ENCODE assay signal across 8 cellular contexts in the genomic region with DNA sequence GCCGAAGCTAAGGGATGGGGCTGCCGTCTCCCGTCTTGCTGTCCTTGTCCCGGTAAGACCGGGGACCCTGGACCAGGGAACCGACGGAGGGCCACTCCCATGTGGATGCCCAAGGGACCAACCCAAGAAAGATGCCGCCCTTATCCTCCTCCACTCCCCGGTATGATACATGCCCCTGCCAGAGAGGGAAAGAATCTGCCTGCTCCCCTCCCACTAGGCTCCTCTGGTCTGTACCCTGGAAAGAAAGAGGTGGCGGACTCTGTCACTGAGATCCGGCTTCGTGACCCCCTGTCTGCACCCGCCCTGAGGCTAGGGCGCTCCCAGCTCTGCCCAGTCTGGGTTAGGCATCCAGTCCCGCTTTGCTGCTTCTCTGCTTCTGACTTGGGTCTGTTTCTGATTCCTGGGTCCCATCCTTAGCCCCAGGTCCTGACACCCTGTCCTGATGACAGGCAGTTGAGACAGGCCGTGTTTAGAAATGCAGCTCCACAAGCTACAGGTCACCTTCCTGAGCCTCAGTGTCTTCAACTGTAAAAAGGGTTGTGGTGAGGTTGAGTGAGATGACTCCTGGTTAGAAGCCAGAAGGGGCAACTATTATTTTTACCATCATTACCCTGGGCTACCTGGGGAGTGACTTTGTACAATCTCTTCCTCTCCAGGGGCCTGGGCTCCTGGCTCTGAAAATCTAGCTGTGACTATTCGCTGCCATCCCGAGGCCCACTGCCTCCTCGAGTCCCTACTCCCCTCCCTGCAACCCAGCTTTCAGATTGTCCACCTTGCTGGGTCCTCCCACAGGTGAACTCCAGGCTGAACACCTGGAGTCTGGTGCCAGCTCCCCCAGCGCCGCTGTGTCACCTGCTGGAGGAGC. TPM values are rescaled to one million over a fixed set of nuclear protein-coding genes. Genes with fewer than 3 reads are reported as not detected.
DNase-seq lines count a peak whose midpoint lies in the region; ATAC-seq and TF ChIP-seq lines count a peak whose summit lies in the region.

No MANE protein-coding gene starts in this region.

- no peaks in the 10 kb centered on the region for H3K36me3 ChIP-seq in skeletal muscle tissue (ENCODE audit: control insufficient read depth in 3 of 3, insufficient read depth in 3 of 3, low read length in 3 of 3)

- H3K36me3 Mint-ChIP-seq in T-helper 17 cell (ENCODE audit: low read depth) = no peaks in the 10 kb centered on the region

- TF ChIP-seq CTCF in fibroblast of the aortic adventitia (IDR thresholded peaks at IDR 0.05; ENCODE audit: insufficient read depth, low read length) = no peak

- peak overlapping the region; percentile 68 for H3K4me3 ChIP-seq in fibroblast of the aortic adventitia (ENCODE audit: low read depth, low read length)
- peak overlapping the region in 1 of 3 donors; percentile 73 for H3K4me3 ChIP-seq in skeletal muscle tissue (ENCODE audit: low read length in 3 of 3)

- peak overlapping the region; percentile 98 for H3K27ac ChIP-seq in skeletal muscle tissue (ENCODE audit: low read depth, low read length)

- H3K4me1 Mint-ChIP-seq in T-helper 17 cell = peaks cover 24% of the 10 kb centered on the region

- peak overlapping the region; percentile 93 for H3K4me3 Mint-ChIP-seq in T-helper 17 cell

- H3K27me3 ChIP-seq in skeletal muscle tissue (ENCODE audit: control insufficient read depth in 3 of 3, insufficient read depth in 3 of 3, low read length in 3 of 3) = no peaks in the 10 kb centered on the region

- peak; percentile 49 for DNase-seq in A172 (ENCODE audit: low spot score)
- no peak for DNase-seq in T-helper 17 cell
- peak; percentile 58 for DNase-seq in fibroblast of the aortic adventitia (ENCODE audit: low read depth)
- no peak for DNase-seq in iPS-NIHi7 (ENCODE audit: extremely low spot score)
- DNase-seq in activated effector memory CD4-positive, alpha-beta T cell treated with anti-CD3 and anti-CD28 coated beads, Interleukin-2, amount 50 U/mL, for 16 hours = no peak

- H3K9me3 ChIP-seq in T-helper 17 cell (ENCODE audit: control insufficient read depth, low read length, poor library complexity, severe bottlenecking) = no peaks in the 10 kb centered on the region
- H3K9me3 ChIP-seq in skeletal muscle tissue (ENCODE audit: control insufficient read depth in 3 of 3, low read length in 3 of 3) = peaks cover 0 to 2% (median 0%) of the 10 kb centered on the region in 3 donors

- H3K27ac Mint-ChIP-seq in T-helper 17 cell = peak overlapping the region; percentile 92

- peak overlapping the region in 2 of 3 donors; percentile 84 to 85 for H3K9ac ChIP-seq in skeletal muscle tissue (ENCODE audit: low read depth in 1 of 3, low read length in 3 of 3)

- ATAC-seq in GM18867 (IDR thresholded peaks at IDR 0.05; ENCODE audit: unreplicated experiment) (peak; percentile 0), T-helper 17 cell (no peak), GM21367 (IDR thresholded peaks at IDR 0.05; ENCODE audit: unreplicated experiment) (no peak)

- H3K27me3 Mint-ChIP-seq in T-helper 17 cell = no peaks in the 10 kb centered on the region

- H3K4me1 ChIP-seq in skeletal muscle tissue (ENCODE audit: control insufficient read depth in 3 of 3, insufficient read depth in 3 of 3, low read length in 3 of 3) = peaks cover 7 to 12% (median 10%) of the 10 kb centered on the region in 3 donors

RNA-seq across cellular contexts. Expression of a gene that starts 3.7 kb away (rescaled TPM):
- total RNA-seq in A172 (2014; rRNA removed; shearing (Covaris generic)) = not detected in 2 replicates
- total RNA-seq in T-helper 17 cell (1 to 10 TPM; 2.1 to 3.7 TPM), fibroblast of the aortic adventitia (ENCODE audit: low replicate concordance) (0.18 and 0.25 TPM in 2 replicates), skeletal muscle tissue (1.6 TPM)

RNA-seq across cellular contexts. Expression of a gene that starts 37.9 kb away (rescaled TPM):
- total RNA-seq in A172 (2014; rRNA removed; shearing (Covaris generic)) = 0.12 TPM in 1 of 2 replicates, not detected in the other
- total RNA-seq in T-helper 17 cell (100 to 1,000 TPM; 563 to 601 TPM), fibroblast of the aortic adventitia (ENCODE audit: low replicate concordance) (0.16 and 0.18 TPM in 2 replicates), skeletal muscle tissue (7.3 TPM)

Comparison
In these comparisons a context has a peak if more than half of its experiments do, and no peak if none do; other contexts are left out.
1. DNase-seq: peak in A172 (single experiment) and fibroblast of the aortic adventitia (single experiment); none in T-helper 17 cell (0 of 3), iPS-NIHi7 (single experiment) and activated effector memory CD4-positive, alpha-beta T cell treated with anti-CD3 and anti-CD28 coated beads, Interleukin-2, amount 50 U/mL, for 16 hours (single experiment).
2. RNA of a gene that starts 37.9 kb away (total RNA-seq): 563 to 601 TPM in T-helper 17 cell; 7.3 TPM in skeletal muscle tissue (single experiment), 0.16 to 0.18 TPM in fibroblast of the aortic adventitia and 0.12 TPM in A172; every median in the first group is over 10 times any median in the second.